In genomic region chr1:155063550-155064108, GRCh38 we compare ENCODE assay signal across 1 cellular context.
TF ChIP-seq lines count a peak whose summit lies in the region.

EFNA4 (plus strand) TSS chr1:155063740; CDS start chr1:155063824, 84 bp downstream.

TF ChIP-seq in SK-N-SH treated with all-trans-retinoic acid at 6 μM for 48 hours, 23 proteins besides CTCF, POLR2A, EP300 and RAD21 (continued from another document):
- no peak for TF ChIP-seq TCF4 (CRISPR knock-in tag; IDR thresholded peaks at IDR 0.05; ENCODE audit: borderline replicate concordance)
- TF ChIP-seq ISL1 (CRISPR knock-in tag; IDR thresholded peaks at IDR 0.05) = no peak
- TF ChIP-seq BACH2 (CRISPR knock-in tag; IDR thresholded peaks at IDR 0.05; ENCODE audit: borderline replicate concordance) = no peak
